ENCODE assay signal across 1 cellular context in genomic region chr19:8421484-8422461, GRCh38.
TF ChIP-seq lines count a peak whose summit lies in the region.

No MANE protein-coding gene starts in this region.

TF ChIP-seq in HepG2, 621 proteins besides CTCF, POLR2A, EP300 and RAD21 (continued from another document and continues in another):
- TF ChIP-seq AFF4 (CRISPR knock-in tag; IDR thresholded peaks at IDR 0.05) (no peak), GTF3A (CRISPR knock-in tag; conservative IDR thresholded peaks at IDR 0.05) (peak; percentile 78; the same call in 1 of the 2 replicates), IKZF5 (CRISPR knock-in tag; IDR thresholded peaks at IDR 0.05) (peak; percentile 11; the same call in 1 of the 2 replicates), GATA4 (IDR thresholded peaks at IDR 0.05; ENCODE audit: borderline replicate concordance, low read depth) (no peak), ZMYM3 (CRISPR knock-in tag; IDR thresholded peaks at IDR 0.05) (peak; percentile 98), ISL2 (CRISPR knock-in tag; IDR thresholded peaks at IDR 0.05) (0 out of 2 replicates have a peak, but pooled peaks have one; percentile 33), CEBPZ (IDR thresholded peaks at IDR 0.05; ENCODE audit: low read length) (no peak), TBX2 (CRISPR knock-in tag; IDR thresholded peaks at IDR 0.05; ENCODE audit: borderline replicate concordance) (peak; percentile 86; the same call in 1 of the 2 replicates), POLR2G (IDR thresholded peaks at IDR 0.05; ENCODE audit: low read depth, low read length) (peak; percentile 53), KAT7 (CRISPR knock-in tag; IDR thresholded peaks at IDR 0.05; ENCODE audit: borderline replicate concordance) (no peak), CBX5 (CRISPR knock-in tag; IDR thresholded peaks at IDR 0.05; ENCODE audit: borderline replicate concordance) (0 out of 2 replicates have a peak, but pooled peaks have one; percentile 14), NR2F1 (CRISPR knock-in tag; IDR thresholded peaks at IDR 0.05) (peak; percentile 43 to 55; a peak in 2 of 4 replicates), HDAC1 (CRISPR knock-in tag; IDR thresholded peaks at IDR 0.05) (peak; percentile 62)
- TF ChIP-seq, protein P1, sequence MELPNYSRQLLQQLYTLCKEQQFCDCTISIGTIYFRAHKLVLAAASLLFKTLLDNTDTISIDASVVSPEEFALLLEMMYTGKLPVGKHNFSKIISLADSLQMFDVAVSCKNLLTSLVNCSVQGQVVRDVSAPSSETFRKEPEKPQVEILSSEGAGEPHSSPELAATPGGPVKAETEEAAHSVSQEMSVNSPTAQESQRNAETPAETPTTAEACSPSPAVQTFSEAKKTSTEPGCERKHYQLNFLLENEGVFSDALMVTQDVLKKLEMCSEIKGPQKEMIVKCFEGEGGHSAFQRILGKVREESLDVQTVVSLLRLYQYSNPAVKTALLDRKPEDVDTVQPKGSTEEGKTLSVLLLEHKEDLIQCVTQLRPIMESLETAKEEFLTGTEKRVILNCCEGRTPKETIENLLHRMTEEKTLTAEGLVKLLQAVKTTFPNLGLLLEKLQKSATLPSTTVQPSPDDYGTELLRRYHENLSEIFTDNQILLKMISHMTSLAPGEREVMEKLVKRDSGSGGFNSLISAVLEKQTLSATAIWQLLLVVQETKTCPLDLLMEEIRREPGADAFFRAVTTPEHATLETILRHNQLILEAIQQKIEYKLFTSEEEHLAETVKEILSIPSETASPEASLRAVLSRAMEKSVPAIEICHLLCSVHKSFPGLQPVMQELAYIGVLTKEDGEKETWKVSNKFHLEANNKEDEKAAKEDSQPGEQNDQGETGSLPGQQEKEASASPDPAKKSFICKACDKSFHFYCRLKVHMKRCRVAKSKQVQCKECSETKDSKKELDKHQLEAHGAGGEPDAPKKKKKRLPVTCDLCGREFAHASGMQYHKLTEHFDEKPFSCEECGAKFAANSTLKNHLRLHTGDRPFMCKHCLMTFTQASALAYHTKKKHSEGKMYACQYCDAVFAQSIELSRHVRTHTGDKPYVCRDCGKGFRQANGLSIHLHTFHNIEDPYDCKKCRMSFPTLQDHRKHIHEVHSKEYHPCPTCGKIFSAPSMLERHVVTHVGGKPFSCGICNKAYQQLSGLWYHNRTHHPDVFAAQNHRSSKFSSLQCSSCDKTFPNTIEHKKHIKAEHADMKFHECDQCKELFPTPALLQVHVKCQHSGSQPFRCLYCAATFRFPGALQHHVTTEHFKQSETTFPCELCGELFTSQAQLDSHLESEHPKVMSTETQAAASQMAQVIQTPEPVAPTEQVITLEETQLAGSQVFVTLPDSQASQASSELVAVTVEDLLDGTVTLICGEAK (IDR thresholded peaks at IDR 0.05), result no peak
- TF ChIP-seq, protein P1 (CRISPR knock-in tag; IDR thresholded peaks at IDR 0.05), result 0 out of 2 replicates have a peak, but pooled peaks have one; percentile 26
- TF ChIP-seq, protein P2, sequence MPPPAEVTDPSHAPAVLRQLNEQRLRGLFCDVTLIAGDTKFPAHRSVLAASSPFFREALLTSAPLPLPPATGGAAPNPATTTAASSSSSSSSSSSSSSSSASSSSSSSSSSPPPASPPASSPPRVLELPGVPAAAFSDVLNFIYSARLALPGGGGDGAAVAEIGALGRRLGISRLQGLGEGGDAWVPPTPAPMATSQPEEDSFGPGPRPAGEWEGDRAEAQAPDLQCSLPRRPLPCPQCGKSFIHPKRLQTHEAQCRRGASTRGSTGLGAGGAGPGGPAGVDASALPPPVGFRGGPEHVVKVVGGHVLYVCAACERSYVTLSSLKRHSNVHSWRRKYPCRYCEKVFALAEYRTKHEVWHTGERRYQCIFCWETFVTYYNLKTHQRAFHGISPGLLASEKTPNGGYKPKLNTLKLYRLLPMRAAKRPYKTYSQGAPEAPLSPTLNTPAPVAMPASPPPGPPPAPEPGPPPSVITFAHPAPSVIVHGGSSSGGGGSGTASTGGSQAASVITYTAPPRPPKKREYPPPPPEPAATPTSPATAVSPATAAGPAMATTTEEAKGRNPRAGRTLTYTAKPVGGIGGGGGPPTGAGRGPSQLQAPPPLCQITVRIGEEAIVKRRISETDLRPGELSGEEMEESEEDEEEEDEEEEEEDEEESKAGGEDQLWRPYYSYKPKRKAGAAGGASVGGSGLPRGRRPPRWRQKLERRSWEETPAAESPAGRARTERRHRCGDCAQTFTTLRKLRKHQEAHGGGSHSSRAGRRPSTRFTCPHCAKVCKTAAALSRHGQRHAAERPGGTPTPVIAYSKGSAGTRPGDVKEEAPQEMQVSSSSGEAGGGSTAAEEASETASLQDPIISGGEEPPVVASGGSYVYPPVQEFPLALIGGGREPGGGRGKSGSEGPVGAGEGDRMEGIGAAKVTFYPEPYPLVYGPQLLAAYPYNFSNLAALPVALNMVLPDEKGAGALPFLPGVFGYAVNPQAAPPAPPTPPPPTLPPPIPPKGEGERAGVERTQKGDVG (CRISPR knock-in tag; IDR thresholded peaks at IDR 0.05; ENCODE audit: borderline replicate concordance), result 0 out of 2 replicates have a peak, but pooled peaks have one; percentile 48
- TF ChIP-seq, protein P3, sequence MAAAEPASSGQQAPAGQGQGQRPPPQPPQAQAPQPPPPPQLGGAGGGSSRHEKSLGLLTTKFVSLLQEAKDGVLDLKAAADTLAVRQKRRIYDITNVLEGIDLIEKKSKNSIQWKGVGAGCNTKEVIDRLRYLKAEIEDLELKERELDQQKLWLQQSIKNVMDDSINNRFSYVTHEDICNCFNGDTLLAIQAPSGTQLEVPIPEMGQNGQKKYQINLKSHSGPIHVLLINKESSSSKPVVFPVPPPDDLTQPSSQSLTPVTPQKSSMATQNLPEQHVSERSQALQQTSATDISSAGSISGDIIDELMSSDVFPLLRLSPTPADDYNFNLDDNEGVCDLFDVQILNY (CRISPR knock-in tag; conservative IDR thresholded peaks at IDR 0.05), result no peak
- TF ChIP-seq, protein P4, sequence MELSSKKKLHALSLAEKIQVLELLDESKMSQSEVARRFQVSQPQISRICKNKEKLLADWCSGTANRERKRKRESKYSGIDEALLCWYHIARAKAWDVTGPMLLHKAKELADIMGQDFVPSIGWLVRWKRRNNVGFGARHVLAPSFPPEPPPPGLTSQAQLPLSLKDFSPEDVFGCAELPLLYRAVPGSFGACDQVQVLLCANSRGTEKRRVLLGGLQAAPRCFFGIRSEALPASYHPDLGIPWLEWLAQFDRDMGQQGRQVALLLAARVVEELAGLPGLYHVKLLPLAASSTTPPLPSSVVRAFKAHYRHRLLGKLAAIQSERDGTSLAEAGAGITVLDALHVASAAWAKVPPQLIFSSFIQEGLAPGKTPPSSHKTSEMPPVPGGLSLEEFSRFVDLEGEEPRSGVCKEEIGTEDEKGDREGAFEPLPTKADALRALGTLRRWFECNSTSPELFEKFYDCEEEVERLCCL (CRISPR knock-in tag; IDR thresholded peaks at IDR 0.05; ENCODE audit: borderline replicate concordance), result no peak
- TF ChIP-seq, protein P5, sequence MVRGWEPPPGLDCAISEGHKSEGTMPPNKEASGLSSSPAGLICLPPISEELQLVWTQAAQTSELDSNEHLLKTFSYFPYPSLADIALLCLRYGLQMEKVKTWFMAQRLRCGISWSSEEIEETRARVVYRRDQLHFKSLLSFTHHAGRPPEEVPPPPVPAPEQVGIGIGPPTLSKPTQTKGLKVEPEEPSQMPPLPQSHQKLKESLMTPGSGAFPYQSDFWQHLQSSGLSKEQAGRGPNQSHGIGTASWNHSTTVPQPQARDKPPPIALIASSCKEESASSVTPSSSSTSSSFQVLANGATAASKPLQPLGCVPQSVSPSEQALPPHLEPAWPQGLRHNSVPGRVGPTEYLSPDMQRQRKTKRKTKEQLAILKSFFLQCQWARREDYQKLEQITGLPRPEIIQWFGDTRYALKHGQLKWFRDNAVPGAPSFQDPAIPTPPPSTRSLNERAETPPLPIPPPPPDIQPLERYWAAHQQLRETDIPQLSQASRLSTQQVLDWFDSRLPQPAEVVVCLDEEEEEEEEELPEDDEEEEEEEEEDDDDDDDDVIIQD (CRISPR knock-in tag; IDR thresholded peaks at IDR 0.05; ENCODE audit: low read depth), result no peak
- TF ChIP-seq, protein P6, sequence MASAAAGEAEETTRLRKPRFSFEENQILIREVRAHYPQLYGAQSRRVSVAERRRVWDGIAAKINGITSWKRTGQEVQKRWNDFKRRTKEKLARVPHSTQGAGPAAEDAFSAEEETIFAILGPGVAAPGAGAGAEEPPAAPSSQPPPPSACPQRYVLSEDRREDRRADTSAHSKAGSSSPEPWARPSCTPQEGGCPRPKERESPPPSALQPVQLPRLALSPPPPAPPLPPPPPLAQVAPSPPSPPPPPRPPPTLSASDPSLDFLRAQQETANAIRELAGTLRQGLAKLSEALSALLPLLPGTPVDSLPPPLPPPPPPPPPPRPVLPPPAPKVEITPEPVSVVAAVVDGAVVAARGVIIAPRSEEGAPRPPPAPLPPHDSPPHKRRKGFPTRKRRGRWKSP (CRISPR knock-in tag; IDR thresholded peaks at IDR 0.05), result no peak
